1 cellular context compared by ENCODE assay signal in genomic region chr11:35337136-35337918, GRCh38.
TF ChIP-seq lines count a peak whose summit lies in the region.

No MANE protein-coding gene starts in this region.

TF ChIP-seq in HepG2, 621 proteins besides CTCF, POLR2A, EP300 and RAD21 (continued from another document and continues in another):
- TF ChIP-seq NFAT5 (CRISPR knock-in tag; IDR thresholded peaks at IDR 0.05) (no peak), EZH2 (conservative IDR thresholded peaks at IDR 0.05; ENCODE audit: low read depth, low read length) (no peak), GLMP (CRISPR knock-in tag; IDR thresholded peaks at IDR 0.05; ENCODE audit: borderline replicate concordance) (no peak), ARID3A (IDR thresholded peaks at IDR 0.05; ENCODE audit: low read depth, low read length) (peak; percentile 60; the same call in 1 of the 2 replicates), HHEX (CRISPR knock-in tag; IDR thresholded peaks at IDR 0.05) (no peak), SRF (IDR thresholded peaks at IDR 0.05; ENCODE audit: low read depth, low read length) (no peak), KLF15 (CRISPR knock-in tag; IDR thresholded peaks at IDR 0.05; ENCODE audit: borderline replicate concordance) (no peak), ZNF343 (CRISPR knock-in tag; IDR thresholded peaks at IDR 0.05) (no peak), SMAD1 (CRISPR knock-in tag; IDR thresholded peaks at IDR 0.05; ENCODE audit: borderline replicate concordance, low read depth) (no peak), MXD3 (CRISPR knock-in tag; IDR thresholded peaks at IDR 0.05) (no peak), ZNF615 (CRISPR knock-in tag; IDR thresholded peaks at IDR 0.05; ENCODE audit: borderline replicate concordance) (no peak), ZMYM4 (CRISPR knock-in tag; IDR thresholded peaks at IDR 0.05) (no peak), ZNF644 (CRISPR knock-in tag; IDR thresholded peaks at IDR 0.05; ENCODE audit: low read depth) (peak; percentile 28; the same call in 1 of the 2 replicates), ATF7 (IDR thresholded peaks at IDR 0.05) (no peak), ATF7 (CRISPR knock-in tag; IDR thresholded peaks at IDR 0.05) (no peak), KDM1A (CRISPR knock-in tag; IDR thresholded peaks at IDR 0.05) (no peak), ZNF704 (CRISPR knock-in tag; IDR thresholded peaks at IDR 0.05; ENCODE audit: borderline replicate concordance) (no peak), ATM (IDR thresholded peaks at IDR 0.05; ENCODE audit: borderline replicate concordance) (no peak), PRDM10 (CRISPR knock-in tag; IDR thresholded peaks at IDR 0.05; ENCODE audit: low read depth) (no peak), PHF20 (CRISPR knock-in tag; IDR thresholded peaks at IDR 0.05) (no peak), RXRB (CRISPR knock-in tag; IDR thresholded peaks at IDR 0.05; ENCODE audit: borderline replicate concordance) (peak; percentile 40; the same call in 1 of the 2 replicates), ZNF816 (CRISPR knock-in tag; IDR thresholded peaks at IDR 0.05; ENCODE audit: borderline replicate concordance) (no peak), ZBTB33 (CRISPR knock-in tag; IDR thresholded peaks at IDR 0.05) (no peak), TSC22D2 (CRISPR knock-in tag; IDR thresholded peaks at IDR 0.05; ENCODE audit: borderline replicate concordance) (no peak), THYN1 (CRISPR knock-in tag; IDR thresholded peaks at IDR 0.05; ENCODE audit: borderline replicate concordance, low read depth) (no peak), ZSCAN29 (CRISPR knock-in tag; conservative IDR thresholded peaks at IDR 0.05) (no peak), HINFP (CRISPR knock-in tag; IDR thresholded peaks at IDR 0.05; ENCODE audit: low read depth) (no peak), IKZF1 (IDR thresholded peaks at IDR 0.05) (no peak), ZFP82 (CRISPR knock-in tag; IDR thresholded peaks at IDR 0.05; ENCODE audit: borderline replicate concordance) (no peak), ZBTB4 (CRISPR knock-in tag; IDR thresholded peaks at IDR 0.05; ENCODE audit: borderline replicate concordance) (no peak), ONECUT2 (CRISPR knock-in tag; IDR thresholded peaks at IDR 0.05) (no peak), ZNF430 (CRISPR knock-in tag; IDR thresholded peaks at IDR 0.05) (no peak), NRL (CRISPR knock-in tag; IDR thresholded peaks at IDR 0.05; ENCODE audit: borderline replicate concordance) (no peak), PBX2 (CRISPR knock-in tag; IDR thresholded peaks at IDR 0.05) (no peak), NCOA2 (CRISPR knock-in tag; IDR thresholded peaks at IDR 0.05) (peak; percentile 21; the same call in 1 of the 2 replicates), ZNF333 (CRISPR knock-in tag; IDR thresholded peaks at IDR 0.05; ENCODE audit: borderline replicate concordance) (no peak), YEATS2 (CRISPR knock-in tag; IDR thresholded peaks at IDR 0.05; ENCODE audit: borderline replicate concordance) (peak; percentile 40; the same call in 1 of the 2 replicates), ZNF30 (CRISPR knock-in tag; IDR thresholded peaks at IDR 0.05) (no peak)
